In the genomic region with DNA sequence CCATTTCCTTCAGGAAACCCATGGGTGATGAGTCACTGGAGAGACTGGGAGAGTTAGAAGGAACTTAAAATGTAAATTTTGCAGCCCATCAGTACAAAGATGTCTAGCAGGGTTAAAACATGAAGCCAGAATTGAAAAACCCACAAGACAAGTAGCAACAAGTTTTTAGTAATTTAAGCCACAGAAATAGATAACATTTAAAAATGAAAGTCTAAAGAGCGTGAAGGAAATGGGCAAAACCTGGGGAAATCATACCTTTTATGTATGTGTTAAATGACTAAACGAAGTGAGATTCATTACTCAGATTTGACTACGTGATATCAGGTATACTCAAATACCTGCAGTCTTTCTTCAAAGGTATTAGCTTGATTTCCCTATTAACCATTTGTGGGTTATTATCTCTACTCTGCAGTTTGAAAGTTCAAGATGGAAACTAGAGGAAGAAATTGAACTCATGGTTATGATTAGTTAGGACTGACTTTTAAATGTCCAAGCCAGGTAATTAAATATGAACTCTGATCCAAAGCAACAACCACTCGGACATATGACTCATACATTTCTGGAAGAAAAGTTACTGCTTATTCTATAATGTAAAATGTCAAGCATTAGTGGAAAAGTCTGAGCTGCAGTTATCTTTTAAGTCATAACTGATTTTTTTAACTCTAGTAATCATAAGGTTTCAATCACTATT, we compare ENCODE assay signal across 8 cellular contexts.
DNase-seq lines count a peak whose midpoint lies in the region; ATAC-seq and TF ChIP-seq lines count a peak whose summit lies in the region.

No MANE protein-coding gene starts in this region.

- ATAC-seq in GM21529 (IDR thresholded peaks at IDR 0.05; ENCODE audit: unreplicated experiment) (peak; percentile 46), HG02571 (IDR thresholded peaks at IDR 0.05; ENCODE audit: unreplicated experiment) (no peak)

- DNase-seq in EL: peak; percentile 52
- peak; percentile 54 for DNase-seq in M059J (ENCODE audit: low read depth)
- peak; percentile 39 to 64 for DNase-seq in foreskin fibroblast
- no peak for DNase-seq in NCI-H1436 (lab: John Stamatoyannopoulos, UW)
- DNase-seq in stomach: no peak
- DNase-seq in stimulated activated naive CD4-positive, alpha-beta T cell treated with Interleukin-2 at 50 U/mL for 16 hours (lab: John Stamatoyannopoulos, UW): no peak

- H3K27ac ChIP-seq in stomach: no peak overlapping the region

- no peak for TF ChIP-seq POLR2A in stomach (IDR thresholded peaks at IDR 0.05)

- TF ChIP-seq CTCF in foreskin fibroblast (IDR thresholded peaks at IDR 0.05; ENCODE audit: low read depth, low read length) (no peak), stomach (IDR thresholded peaks at IDR 0.05) (no peak)

- intact Hi-C loops in stomach (cut with DNase I; ENCODE audit: low total_unique reads): no loop called here

- no peaks in the 10 kb centered on the region for H3K27me3 ChIP-seq in stomach

- no peak overlapping the region for H3K4me3 ChIP-seq in foreskin fibroblast (ENCODE audit: low read depth in 1 of 2, low read length in 2 of 2)
- H3K4me3 ChIP-seq in stomach: no peak overlapping the region

- no peak for TF ChIP-seq EP300 in stomach (IDR thresholded peaks at IDR 0.05)

- H3K36me3 ChIP-seq in stomach: no peaks in the 10 kb centered on the region

- H3K4me1 ChIP-seq in stomach: peaks cover 0 to 26% (median 8%) of the 10 kb centered on the region in 4 donors

- H3K9me3 ChIP-seq in stomach: no peaks in the 10 kb centered on the region

- WGBS in stomach, 5 donors: 53 to 66% (median 64%) methylated on average over 4 of the region's 4 CpGs

Comparison
In these comparisons a context has a peak if more than half of its experiments do, and no peak if none do; other contexts are left out.
1. DNase-seq: peak in EL (single experiment), M059J (single experiment) and foreskin fibroblast (2 of 2); none in NCI-H1436 (single experiment), stomach (single experiment) and stimulated activated naive CD4-positive, alpha-beta T cell treated with Interleukin-2 at 50 U/mL for 16 hours (single experiment).